In the genomic region with DNA sequence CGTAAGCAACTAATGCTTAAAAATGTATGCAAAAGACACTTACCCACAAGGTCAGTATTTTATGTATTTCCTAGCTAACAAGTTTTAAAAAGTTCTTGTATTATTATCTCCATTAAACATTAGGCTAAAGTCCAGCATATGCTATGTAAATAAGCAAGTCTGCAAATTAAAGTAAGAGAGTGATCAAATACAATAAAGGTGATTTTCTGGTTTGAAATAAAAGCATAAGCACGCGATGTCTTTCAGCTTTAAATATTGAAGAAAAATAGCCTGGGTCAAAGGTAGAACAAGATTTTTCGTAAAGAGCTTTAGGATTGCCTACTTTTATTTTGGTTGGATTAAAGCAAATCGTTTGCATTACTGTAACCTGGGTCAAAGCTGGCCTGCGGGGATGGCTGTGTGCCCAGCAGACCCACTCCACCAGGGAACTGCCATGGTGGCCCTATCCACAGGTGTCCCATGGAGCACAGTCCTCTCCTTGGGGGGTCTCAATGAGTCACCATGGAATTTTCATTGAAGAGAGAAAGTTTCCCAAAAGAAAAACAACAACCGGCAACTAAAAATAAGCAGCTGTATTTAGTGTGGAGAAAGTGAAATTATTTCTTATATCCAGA, we compare ENCODE assay signal across 22 cellular contexts. TPM values are rescaled to one million over a fixed set of nuclear protein-coding genes. Genes with fewer than 3 reads are reported as not detected.
"Had no signal": no experiment of that assay in that cellular context is flagged by ENCODE, and none has a peak within 500 bp of the region (broad histone marks: within the 10 kb centered on the region; RNA-seq: fewer than 3 reads in every experiment).

No MANE protein-coding gene starts in this region.

- H3K27me3 Mint-ChIP-seq: activated CD4-positive, alpha-beta memory T cell treated with anti-CD3 and anti-CD28 coated beads for 36 hours; activated CD4-positive, alpha-beta T cell treated with anti-CD3 and anti-CD28 coated beads for 36 hours; activated naive CD8-positive, alpha-beta T cell treated with anti-CD3 and anti-CD28 coated beads for 36 hours; dendritic cell treated with granulocyte-macrophage colony-stimulating factor and Interleukin-4, amounts not matched to agents 40 ng/mL and 50 ng/mL, for 4 days; natural killer cell treated with Interleukin-12 subunit alpha and Interleukin-12 subunit beta and Interleukin-15 and Interleukin-18, amount 100 ng/mL, for 72 hours; stimulated activated naive CD8-positive, alpha-beta T cell treated with anti-CD3 and anti-CD28 coated beads, Interleukin-15, amount 100 ng/mL, for 72 hours; type B pancreatic cell had no signal

- H3K9me3 Mint-ChIP-seq: activated CD4-positive, alpha-beta memory T cell treated with anti-CD3 and anti-CD28 coated beads for 36 hours; activated naive CD8-positive, alpha-beta T cell treated with anti-CD3 and anti-CD28 coated beads for 36 hours; dendritic cell treated with granulocyte-macrophage colony-stimulating factor and Interleukin-4, amounts not matched to agents 40 ng/mL and 50 ng/mL, for 4 days; mesothelial cell of epicardium; type B pancreatic cell had no signal

- H3K27ac Mint-ChIP-seq: activated CD4-positive, alpha-beta memory T cell treated with anti-CD3 and anti-CD28 coated beads for 36 hours; activated CD4-positive, alpha-beta T cell treated with anti-CD3 and anti-CD28 coated beads for 36 hours; activated naive CD8-positive, alpha-beta T cell treated with anti-CD3 and anti-CD28 coated beads for 36 hours; dendritic cell treated with granulocyte-macrophage colony-stimulating factor and Interleukin-4, amounts not matched to agents 40 ng/mL and 50 ng/mL, for 4 days; mesothelial cell of epicardium; natural killer cell treated with Interleukin-12 subunit alpha and Interleukin-12 subunit beta and Interleukin-15 and Interleukin-18, amount 100 ng/mL, for 72 hours; stimulated activated naive CD8-positive, alpha-beta T cell treated with anti-CD3 and anti-CD28 coated beads, Interleukin-15, amount 100 ng/mL, for 72 hours; type B pancreatic cell had no signal

- H3K4me1 ChIP-seq: breast epithelium, foreskin keratinocyte, lower lobe of right lung, parathyroid adenoma, right lobe of liver had no signal

- H3K36me3 Mint-ChIP-seq: activated CD4-positive, alpha-beta memory T cell treated with anti-CD3 and anti-CD28 coated beads for 36 hours; activated naive CD8-positive, alpha-beta T cell treated with anti-CD3 and anti-CD28 coated beads for 36 hours; mesothelial cell of epicardium; natural killer cell treated with Interleukin-12 subunit alpha and Interleukin-12 subunit beta and Interleukin-15 and Interleukin-18, amount 100 ng/mL, for 72 hours; type B pancreatic cell had no signal

- H3K4me3 ChIP-seq: breast epithelium, lower lobe of right lung, right lobe of liver had no signal

- ATAC-seq: activated CD4-positive, alpha-beta T cell treated with anti-CD3 and anti-CD28 coated beads for 36 hours; foreskin keratinocyte; lower lobe of right lung; natural killer cell treated with Interleukin-12 subunit alpha and Interleukin-12 subunit beta and Interleukin-15 and Interleukin-18, amount 100 ng/mL, for 72 hours; right lobe of liver; stimulated activated naive CD8-positive, alpha-beta T cell treated with anti-CD3 and anti-CD28 coated beads, Interleukin-15, amount 100 ng/mL, for 72 hours had no signal

- H3K27me3 ChIP-seq: breast epithelium, foreskin keratinocyte, neutrophil, right lobe of liver had no signal

- FAIRE-seq: small intestine had no signal

- DNase-seq: activated CD4-positive, alpha-beta memory T cell treated with anti-CD3 and anti-CD28 coated beads for 36 hours; activated CD4-positive, alpha-beta T cell treated with anti-CD3 and anti-CD28 coated beads for 36 hours; activated naive CD8-positive, alpha-beta T cell treated with anti-CD3 and anti-CD28 coated beads for 36 hours; activated T-cell treated with anti-CD3 and anti-CD28 coated beads for 4 hours; amygdala; effector memory CD4-positive, alpha-beta T cell; foreskin keratinocyte; glutamatergic neuron; hippocampal formation; lower lobe of right lung; right lobe of liver; small intestine; stimulated activated CD4-positive, alpha-beta T cell treated with anti-CD3 and anti-CD28 coated beads, Interleukin-4, amount 100 ng/mL, for 1 hour; stimulated activated naive CD8-positive, alpha-beta T cell treated with anti-CD3 and anti-CD28 coated beads, Interleukin-15, amount 100 ng/mL, for 72 hours; T-helper 2 cell had no signal

- H3K27ac ChIP-seq: breast epithelium, foreskin keratinocyte, lower lobe of right lung, neutrophil, parathyroid adenoma, right lobe of liver had no signal

- H3K9me3 ChIP-seq: breast epithelium, lower lobe of right lung, neutrophil, right lobe of liver had no signal

- H3K36me3 ChIP-seq: breast epithelium, lower lobe of right lung, neutrophil, right lobe of liver had no signal

- H3K9ac ChIP-seq: parathyroid adenoma had no signal

- H3K4me3 Mint-ChIP-seq: activated CD4-positive, alpha-beta memory T cell treated with anti-CD3 and anti-CD28 coated beads for 36 hours; activated CD4-positive, alpha-beta T cell treated with anti-CD3 and anti-CD28 coated beads for 36 hours; activated naive CD8-positive, alpha-beta T cell treated with anti-CD3 and anti-CD28 coated beads for 36 hours; dendritic cell treated with granulocyte-macrophage colony-stimulating factor and Interleukin-4, amounts not matched to agents 40 ng/mL and 50 ng/mL, for 4 days; mesothelial cell of epicardium; natural killer cell treated with Interleukin-12 subunit alpha and Interleukin-12 subunit beta and Interleukin-15 and Interleukin-18, amount 100 ng/mL, for 72 hours; stimulated activated naive CD8-positive, alpha-beta T cell treated with anti-CD3 and anti-CD28 coated beads, Interleukin-15, amount 100 ng/mL, for 72 hours; type B pancreatic cell had no signal

- H3K4me1 Mint-ChIP-seq: activated CD4-positive, alpha-beta T cell treated with anti-CD3 and anti-CD28 coated beads for 36 hours; activated naive CD8-positive, alpha-beta T cell treated with anti-CD3 and anti-CD28 coated beads for 36 hours; mesothelial cell of epicardium; stimulated activated naive CD8-positive, alpha-beta T cell treated with anti-CD3 and anti-CD28 coated beads, Interleukin-15, amount 100 ng/mL, for 72 hours had no signal

RNA-seq across cellular contexts. Expression of gene LRIG3, which starts 12.9 kb away (rescaled TPM):
- total RNA-seq: activated naive CD8-positive, alpha-beta T cell treated with anti-CD3 and anti-CD28 coated beads for 36 hours; natural killer cell treated with Interleukin-12 subunit alpha and Interleukin-12 subunit beta and Interleukin-15 and Interleukin-18, amount 100 ng/mL, for 72 hours had no signal
